ENCODE assay signal across 1 cellular context in the genomic region with DNA sequence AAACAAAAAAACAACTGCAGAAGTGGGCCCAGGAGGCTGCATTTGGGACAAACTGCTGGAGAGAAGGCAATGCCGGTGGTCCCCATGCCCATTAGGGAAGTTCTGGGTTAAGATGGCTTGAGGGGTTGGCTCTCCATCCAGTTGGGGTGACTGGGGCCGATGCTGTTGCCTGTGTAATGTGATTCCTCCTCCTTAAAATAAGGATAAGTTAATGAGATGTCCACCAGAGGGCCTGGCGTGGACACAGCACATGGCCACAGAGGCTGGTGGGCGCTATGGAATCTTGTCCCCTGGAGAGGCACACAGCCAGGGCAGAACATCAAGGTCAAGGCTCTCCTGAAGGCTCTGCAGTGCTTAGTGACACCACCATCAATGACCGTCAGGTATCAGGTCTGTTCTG.
TF ChIP-seq lines count a peak whose summit lies in the region.

No MANE protein-coding gene starts in this region.

TF ChIP-seq in HEK293, 187 proteins besides CTCF, POLR2A, EP300 and RAD21 (continued from another document):
- TF ChIP-seq, protein P1, sequence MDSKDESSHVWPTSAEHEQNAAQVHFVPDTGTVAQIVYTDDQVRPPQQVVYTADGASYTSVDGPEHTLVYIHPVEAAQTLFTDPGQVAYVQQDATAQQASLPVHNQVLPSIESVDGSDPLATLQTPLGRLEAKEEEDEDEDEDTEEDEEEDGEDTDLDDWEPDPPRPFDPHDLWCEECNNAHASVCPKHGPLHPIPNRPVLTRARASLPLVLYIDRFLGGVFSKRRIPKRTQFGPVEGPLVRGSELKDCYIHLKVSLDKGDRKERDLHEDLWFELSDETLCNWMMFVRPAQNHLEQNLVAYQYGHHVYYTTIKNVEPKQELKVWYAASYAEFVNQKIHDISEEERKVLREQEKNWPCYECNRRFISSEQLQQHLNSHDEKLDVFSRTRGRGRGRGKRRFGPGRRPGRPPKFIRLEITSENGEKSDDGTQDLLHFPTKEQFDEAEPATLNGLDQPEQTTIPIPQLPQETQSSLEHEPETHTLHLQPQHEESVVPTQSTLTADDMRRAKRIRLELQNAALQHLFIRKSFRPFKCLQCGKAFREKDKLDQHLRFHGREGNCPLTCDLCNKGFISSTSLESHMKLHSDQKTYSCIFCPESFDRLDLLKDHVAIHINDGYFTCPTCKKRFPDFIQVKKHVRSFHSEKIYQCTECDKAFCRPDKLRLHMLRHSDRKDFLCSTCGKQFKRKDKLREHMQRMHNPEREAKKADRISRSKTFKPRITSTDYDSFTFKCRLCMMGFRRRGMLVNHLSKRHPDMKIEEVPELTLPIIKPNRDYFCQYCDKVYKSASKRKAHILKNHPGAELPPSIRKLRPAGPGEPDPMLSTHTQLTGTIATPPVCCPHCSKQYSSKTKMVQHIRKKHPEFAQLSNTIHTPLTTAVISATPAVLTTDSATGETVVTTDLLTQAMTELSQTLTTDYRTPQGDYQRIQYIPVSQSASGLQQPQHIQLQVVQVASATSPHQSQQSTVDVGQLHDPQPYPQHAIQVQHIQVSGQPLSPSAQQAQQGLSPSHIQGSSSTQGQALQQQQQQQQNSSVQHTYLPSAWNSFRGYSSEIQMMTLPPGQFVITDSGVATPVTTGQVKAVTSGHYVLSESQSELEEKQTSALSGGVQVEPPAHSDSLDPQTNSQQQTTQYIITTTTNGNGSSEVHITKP (tag by site-specific recombination; IDR thresholded peaks at IDR 0.05): no peak
- TF ChIP-seq ZNF558 (tag by site-specific recombination; IDR thresholded peaks at IDR 0.05): no peak
- no peak for TF ChIP-seq ZNF830 (tag by site-specific recombination; IDR thresholded peaks at IDR 0.05; ENCODE audit: low read depth)
- TF ChIP-seq ZNF785 (tag by site-specific recombination; IDR thresholded peaks at IDR 0.05): no peak
